Comparison of ENCODE assay signal across 21 cellular contexts in genomic region chr9:102507044-102507687, GRCh38.
DNase-seq lines count a peak whose midpoint lies in the region; ATAC-seq and TF ChIP-seq lines count a peak whose summit lies in the region.
"Had no signal": no experiment of that assay in that cellular context is flagged by ENCODE, and none has a peak within 500 bp of the region (broad histone marks: within the 10 kb centered on the region; RNA-seq: fewer than 3 reads in every experiment).

No MANE protein-coding gene starts in this region.

- H3K9ac ChIP-seq in KMS-11: no peak overlapping the region

- H3K4me1 ChIP-seq in KMS-11 (ENCODE audit: low read depth, poor library complexity, severe bottlenecking) (peaks cover 13% of the 10 kb centered on the region), esophagus squamous epithelium (no peaks in the 10 kb centered on the region)

- TF ChIP-seq POLR2A in esophagus squamous epithelium (IDR thresholded peaks at IDR 0.05): no peak

- no peaks in the 10 kb centered on the region for H3K79me2 ChIP-seq in KMS-11 (ENCODE audit: insufficient read depth, low read depth)

- no peak overlapping the region for H3K4me3 ChIP-seq in KMS-11 (IDR thresholded peaks at IDR 0.05; ENCODE audit: insufficient read depth, low read depth, low read length)
- H3K4me3 ChIP-seq in esophagus squamous epithelium: no peak overlapping the region

- WGBS in esophagus squamous epithelium, 2 donors: 38 to 59% methylated on average over 2 of the region's 2 CpGs

- no peaks in the 10 kb centered on the region for H4K20me1 ChIP-seq in KMS-11 (ENCODE audit: insufficient read depth)

- H3K27me3 ChIP-seq in KMS-11 (ENCODE audit: insufficient read depth, low read depth) (no peaks in the 10 kb centered on the region), esophagus squamous epithelium (no peaks in the 10 kb centered on the region)

- no peaks in the 10 kb centered on the region for H3K27me3 Mint-ChIP-seq in nephron (ENCODE audit: low read depth)

- peak overlapping the region in 2 of 3 experiments; percentile 53 to 90 for H3K27ac Mint-ChIP-seq in nephron
- H3K27ac Mint-ChIP-seq: CD14-positive monocyte, H9 had no signal

- intact Hi-C loops in esophagus squamous epithelium (cut with DNase I): no loop called here

- ATAC-seq in GM18868 (IDR thresholded peaks at IDR 0.05; ENCODE audit: unreplicated experiment) (peak; percentile 38), HG02798 (IDR thresholded peaks at IDR 0.05; ENCODE audit: poor library complexity, unreplicated experiment) (peak; percentile 53)

- no peak for DNase-seq in esophagus squamous epithelium (lab: John Stamatoyannopoulos, UW)
- DNase-seq in 8988T: no peak
- no peak for DNase-seq in mucosa of gallbladder (ENCODE audit: low spot score)
- DNase-seq: ACHN, AML-193, COR-L47, DMS153, H9, IMR-90, Kasumi-1, NCI-H1105, NCI-H1694, NCI-H2227 treated with DMSO at 0.1 percent for 48 hours, NCI-H524 treated with DMSO at 0.1 percent for 48 hours, RPMI8226, SIG-M5 had no signal

- no peaks in the 10 kb centered on the region for H3K9me3 ChIP-seq in esophagus squamous epithelium

- no peak for TF ChIP-seq CTCF in KMS-11 (conservative IDR thresholded peaks at IDR 0.05; ENCODE audit: low read depth, low read length)
- no peak for TF ChIP-seq CTCF in nephron (IDR thresholded peaks at IDR 0.05; ENCODE audit: unreplicated experiment in 3 of 3)
- no peak for TF ChIP-seq CTCF in esophagus squamous epithelium (IDR thresholded peaks at IDR 0.05)

- H2AFZ ChIP-seq in KMS-11 (ENCODE audit: low read depth): peak overlapping the region; percentile 24; the same call in 1 of the 2 replicates

- H3K27ac ChIP-seq in KMS-11 (no peak overlapping the region), esophagus squamous epithelium (no peak overlapping the region)

- H3K36me3 Mint-ChIP-seq in nephron (ENCODE audit: low read depth): no peaks in the 10 kb centered on the region
- H3K36me3 Mint-ChIP-seq: CD14-positive monocyte had no signal

- H3K4me1 Mint-ChIP-seq in nephron: no peaks in the 10 kb centered on the region
- H3K4me1 Mint-ChIP-seq: CD14-positive monocyte, H9 had no signal

- H3K9me3 Mint-ChIP-seq in nephron: no peaks in the 10 kb centered on the region
- H3K9me3 Mint-ChIP-seq: H9 had no signal

- H3K4me3 Mint-ChIP-seq in nephron: no peak overlapping the region
- H3K4me3 Mint-ChIP-seq: CD14-positive monocyte, H9 had no signal

- H3K36me3 ChIP-seq in KMS-11 (ENCODE audit: insufficient read depth) (no peaks in the 10 kb centered on the region), esophagus squamous epithelium (no peaks in the 10 kb centered on the region)

- no peak overlapping the region for H3K4me2 ChIP-seq in KMS-11
